In genomic region chr15:76251717-76252116, GRCh38 we compare ENCODE assay signal across 8 cellular contexts.
"Had no signal": no experiment of that assay in that cellular context is flagged by ENCODE, and none has a peak within 500 bp of the region (broad histone marks: within the 10 kb centered on the region; RNA-seq: fewer than 3 reads in every experiment).

No MANE protein-coding gene starts in this region.

- H3K4me2 ChIP-seq: KMS-11 had no signal

- H3K27ac ChIP-seq: GM23248, KMS-11 had no signal

- DNase-seq: GM23248, GOT3, H7, KBM-7 had no signal

- H3K9me3 ChIP-seq: HAP-1 had no signal

- H3K4me3 ChIP-seq: GM23248, HAP-1 had no signal

- ATAC-seq: HCT116, HepG2 had no signal

- H2AFZ ChIP-seq: GM23248 had no signal

- H3K9ac ChIP-seq: GM23248, KMS-11 had no signal
